In genomic region chr9:126326228-126327015, GRCh38 we compare ENCODE assay signal across 8 cellular contexts. TPM values are rescaled to one million over a fixed set of nuclear protein-coding genes. Genes with fewer than 3 reads are reported as not detected.
DNase-seq lines count a peak whose midpoint lies in the region; ATAC-seq, FAIRE-seq and TF ChIP-seq lines count a peak whose summit lies in the region.

Gene MVB12B, plus strand, starts transcription at chr9:126326829. Its CDS starts 101 bp downstream, at chr9:126326930.

- peaks cover 17% of the 10 kb centered on the region; the same call in 1 of the 2 replicates for H3K9me3 ChIP-seq in OCI-LY3 (ENCODE audit: insufficient read depth, low read length)
- no peaks in the 10 kb centered on the region for H3K9me3 ChIP-seq in neutrophil
- peaks cover 0 to 9% (median 6%) of the 10 kb centered on the region in 4 donors for H3K9me3 ChIP-seq in upper lobe of left lung

- WGBS in upper lobe of left lung, 2 donors = 22 to 37% methylated on average over 9 to 24 of the region's 94 CpGs

- TF ChIP-seq CTCF in OCI-LY3 (IDR thresholded peaks at IDR 0.05; ENCODE audit: low read depth, low read length) (no peak), neutrophil (IDR thresholded peaks at IDR 0.05) (no peak), upper lobe of left lung (IDR thresholded peaks at IDR 0.05) (no peak)

- TF ChIP-seq EP300 in upper lobe of left lung (IDR thresholded peaks at IDR 0.05) = no peak

- H3K79me2 ChIP-seq in OCI-LY3 (ENCODE audit: low read length) = no peaks in the 10 kb centered on the region

- H3K27ac ChIP-seq in OCI-LY3 (ENCODE audit: low read length) = no peak within 1 kb of the TSS
- peak within 1 kb of the TSS; percentile 65 for H3K27ac ChIP-seq in neutrophil
- H3K27ac ChIP-seq in upper lobe of left lung = peak within 1 kb of the TSS; percentile 77 to 94 (median 88)

- DNase-seq in GM12892 (ENCODE audit: insufficient read length) = peak; percentile 57
- peak; percentile 40 for DNase-seq in activated gamma-delta T cell treated with Interleukin-2 at 50 U/mL for 16 hours
- DNase-seq in frontal cortex (ENCODE audit: low spot score in 2 of 2) = peak; percentile 85 to 89
- DNase-seq in upper lobe of left lung = peak; percentile 31 to 95

- peak within 1 kb of the TSS; percentile 82 for H3K4me2 ChIP-seq in OCI-LY3 (ENCODE audit: low read length)

- peak in 1 of 2 donors; percentile 80 for ATAC-seq in upper lobe of left lung (ENCODE audit: low FRiP score in 2 of 2)
- ATAC-seq in GM18519 (IDR thresholded peaks at IDR 0.05; ENCODE audit: low FRiP score, unreplicated experiment) = no peak
- no peak for ATAC-seq in GM21717 (IDR thresholded peaks at IDR 0.05; ENCODE audit: unreplicated experiment)

- no peaks in the 10 kb centered on the region for H3K36me3 ChIP-seq in OCI-LY3 (replicated peaks; ENCODE audit: low read depth, low read length)
- no peaks in the 10 kb centered on the region for H3K36me3 ChIP-seq in neutrophil
- H3K36me3 ChIP-seq in upper lobe of left lung = no peaks in the 10 kb centered on the region

- FAIRE-seq in GM12892 (lab: Jason Lieb, UNC) = no peak
- no peak for FAIRE-seq in frontal cortex (lab: Jason Lieb, UNC)

- TF ChIP-seq POLR2A in GM12892 (IDR thresholded peaks at IDR 0.05; ENCODE audit: low read depth, low read length) (no peak), upper lobe of left lung (IDR thresholded peaks at IDR 0.05) (peak in 1 of 4 donors; percentile 3)

- H3K4me3 ChIP-seq in OCI-LY3 (ENCODE audit: low read length) (peak within 1 kb of the TSS; percentile 87), neutrophil (ENCODE audit: low read depth in 1 of 2, low read length in 1 of 2) (peak within 1 kb of the TSS; percentile 62 to 65), upper lobe of left lung (peak within 1 kb of the TSS; percentile 54 to 81 (median 67))

- peaks cover 13% of the 10 kb centered on the region for H3K27me3 ChIP-seq in OCI-LY3 (ENCODE audit: low read depth, low read length)
- no peaks in the 10 kb centered on the region for H3K27me3 ChIP-seq in neutrophil
- H3K27me3 ChIP-seq in upper lobe of left lung = no peaks in the 10 kb centered on the region

- peaks cover 18% of the 10 kb centered on the region for H3K4me1 ChIP-seq in OCI-LY3 (ENCODE audit: low read length)
- H3K4me1 ChIP-seq in neutrophil (ENCODE audit: control insufficient read depth in 1 of 2, insufficient read depth in 1 of 2, low read depth in 1 of 2, low read length in 1 of 2) = peaks cover 41 to 47% of the 10 kb centered on the region in 2 experiments
- peaks cover 19 to 47% (median 29%) of the 10 kb centered on the region in 4 donors for H3K4me1 ChIP-seq in upper lobe of left lung

- H2AFZ ChIP-seq in OCI-LY3 (ENCODE audit: low read depth, low read length) = peak within 1 kb of the TSS; percentile 77

- H3K9ac ChIP-seq in OCI-LY3 (ENCODE audit: low read length) = peak within 1 kb of the TSS; percentile 56

- H4K20me1 ChIP-seq in OCI-LY3 (ENCODE audit: insufficient read depth, low read length) = no peaks in the 10 kb centered on the region

RNA-seq across cellular contexts. Expression of gene MVB12B, which starts in this region (rescaled TPM):
- polyA plus RNA-seq in GM12892 (2012; ENCODE audit: missing spikeins) = 0.06 TPM
- total RNA-seq in frontal cortex (28.5 TPM), upper lobe of left lung (10 to 100 TPM; 36.7 to 60.7 (median 41.0) TPM)
